13 cellular contexts compared by ENCODE assay signal in the genomic region with DNA sequence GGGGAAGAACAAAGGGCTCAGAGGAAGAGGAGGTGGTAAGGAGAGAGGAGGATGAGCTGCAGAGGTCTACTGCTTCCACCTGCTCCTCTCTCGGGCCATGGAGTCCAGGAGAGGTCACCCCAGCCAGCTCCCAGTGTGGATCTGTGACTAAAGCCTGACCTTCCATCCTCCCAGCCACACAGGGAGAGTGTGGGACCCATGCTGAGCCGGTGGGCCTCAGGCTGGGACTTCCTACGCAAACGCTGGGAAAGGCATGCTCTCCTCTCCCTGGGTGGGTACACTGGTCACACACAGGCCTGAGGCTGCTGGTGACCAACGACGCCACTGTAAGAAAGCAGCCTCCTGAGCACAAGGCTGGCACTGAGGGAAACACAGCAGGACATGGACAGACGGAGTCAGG.
DNase-seq lines count a peak whose midpoint lies in the region; ATAC-seq, FAIRE-seq and TF ChIP-seq lines count a peak whose summit lies in the region.
"Had no signal": no experiment of that assay in that cellular context is flagged by ENCODE, and none has a peak within 500 bp of the region (broad histone marks: within the 10 kb centered on the region; RNA-seq: fewer than 3 reads in every experiment).

No MANE protein-coding gene starts in this region.

- no peaks in the 10 kb centered on the region for H3K9me3 ChIP-seq in H1 (ENCODE audit: insufficient read depth in 2 of 2, low read depth in 1 of 2, low read length in 1 of 2)

- H2BK15ac ChIP-seq in H1 (ENCODE audit: low read length): no peak overlapping the region

- H3K36me3 ChIP-seq in H1 (ENCODE audit: control insufficient read depth in 2 of 4, insufficient read depth in 4 of 4, low read length in 3 of 4): no peaks in the 10 kb centered on the region

- DNase-seq in activated CD4-positive, alpha-beta T cell treated with anti-CD3 and anti-CD28 coated beads, Interleukin-2, amount 10 ng/mL, durations not matched to agents 24 days and 14 days: no peak
- DNase-seq in activated CD4-positive, alpha-beta T cell treated with anti-CD3 and anti-CD28 coated beads, Interleukin-2, amount 50 U/mL, for 1 hour: no peak
- no peak for DNase-seq in activated CD4-positive, alpha-beta memory T cell treated with anti-CD3 and anti-CD28 coated beads for 36 hours
- DNase-seq in H1 (ENCODE audit: low read depth in 1 of 2, low spot score in 2 of 2): no peak
- DNase-seq in DMS79 (lab: John Stamatoyannopoulos, UW): no peak
- DNase-seq: retina, SHP77 treated with DMSO at 0.1 percent for 48 hours had no signal

- H3K56ac ChIP-seq in H1 (replicated peaks; ENCODE audit: insufficient read length, low read depth, low read length): no peak overlapping the region

- H3K14ac ChIP-seq in H1 (ENCODE audit: insufficient read length): no peak overlapping the region

- no peak for TF ChIP-seq EP300 in H1 (IDR thresholded peaks at IDR 0.05; ENCODE audit: borderline replicate concordance in 1 of 2, low read depth in 2 of 2, low read length in 2 of 2)

- no peak overlapping the region for H2AFZ ChIP-seq in H1 (ENCODE audit: low read length)

- no peak overlapping the region for H3K23ac ChIP-seq in H1 (ENCODE audit: insufficient read length)

- H4K5ac ChIP-seq in H1 (ENCODE audit: insufficient read length, low read depth, low read length): no peak overlapping the region

- no peak overlapping the region for H3K4me3 ChIP-seq in H1 (ENCODE audit: extremely low read depth in 1 of 4, insufficient read depth in 2 of 4, low read depth in 3 of 4, low read length in 4 of 4)

- H3K4me2 ChIP-seq in H1 (ENCODE audit: insufficient read depth in 1 of 2, low read depth in 2 of 2, low read length in 2 of 2): no peak overlapping the region

- peaks cover 78% of the 10 kb centered on the region for H3K4me1 Mint-ChIP-seq in activated CD4-positive, alpha-beta T cell treated with anti-CD3 and anti-CD28 coated beads, Interleukin-2, amount 10 ng/mL, durations not matched to agents 24 days and 14 days
- H3K4me1 Mint-ChIP-seq in activated CD4-positive, alpha-beta memory T cell treated with anti-CD3 and anti-CD28 coated beads for 36 hours (ENCODE audit: low read depth): peaks cover 84% of the 10 kb centered on the region
- H3K4me1 Mint-ChIP-seq in stimulated activated naive CD8-positive, alpha-beta T cell treated with anti-CD3 and anti-CD28 coated beads, Interleukin-15, Interleukin-2, amounts not matched to agents 100 ng/mL and 50 ng/mL, for 24 hours (ENCODE audit: low read depth): peaks cover 90% of the 10 kb centered on the region

- intact Hi-C loops in activated CD4-positive, alpha-beta T cell treated with anti-CD3 and anti-CD28 coated beads, Interleukin-2, amount 10 ng/mL, durations not matched to agents 24 days and 14 days (cut with micrococcal nuclease): loop anchor here (1.0 to 2.0 kb wide), 2 partner anchors 44 to 108 kb away; no protein-coding TSS in a partner anchor
- intact Hi-C loops in activated CD4-positive, alpha-beta memory T cell treated with anti-CD3 and anti-CD28 coated beads for 36 hours (cut with micrococcal nuclease): loop anchor here (1.0 to 5.0 kb wide), 3 partner anchors 10 to 191 kb away; no protein-coding TSS in a partner anchor

- H4K91ac ChIP-seq in H1 (replicated peaks; ENCODE audit: insufficient read length, low read length): no peak overlapping the region

- peak overlapping the region; percentile 76 for H3K4me3 Mint-ChIP-seq in activated CD4-positive, alpha-beta T cell treated with anti-CD3 and anti-CD28 coated beads, Interleukin-2, amount 10 ng/mL, durations not matched to agents 24 days and 14 days
- H3K4me3 Mint-ChIP-seq in activated CD4-positive, alpha-beta memory T cell treated with anti-CD3 and anti-CD28 coated beads for 36 hours: peak overlapping the region; percentile 66
- H3K4me3 Mint-ChIP-seq in stimulated activated naive CD8-positive, alpha-beta T cell treated with anti-CD3 and anti-CD28 coated beads, Interleukin-15, Interleukin-2, amounts not matched to agents 100 ng/mL and 50 ng/mL, for 24 hours: peak overlapping the region; percentile 73

- peaks cover 0 to 3% (median 0%) of the 10 kb centered on the region in 4 experiments; a peak in 1 of 7 replicates for H3K4me1 ChIP-seq in H1 (replicated peaks in 1 of 4; ENCODE audit: control insufficient read depth in 3 of 4, insufficient read depth in 4 of 4, low read length in 3 of 4)

- FAIRE-seq in H1 (lab: Jason Lieb, UNC): no peak
- FAIRE-seq: A204.1, D721Med had no signal

- WGBS in H1 (ENCODE audit: extremely low coverage in 1 of 2, insufficient coverage in 1 of 2, insufficient read length in 1 of 2, insufficient replicate concordance in 2 of 2, low coverage in 1 of 2, low lambda C conversion rate in 2 of 2, missing lambda C conversion rate in 1 of 2), 2 experiments: 92% methylated on average over 7 of the region's 7 CpGs; no CpG with 5 or more reads in 1 of the 2 experiments

- POLR2A ChIA-PET in activated CD4-positive, alpha-beta memory T cell treated with anti-CD3 and anti-CD28 coated beads for 36 hours (lab: Charles Lee): interaction anchor here (0.8 to 2.2 kb wide), 6 partner anchors 14 to 111 kb away, joined by 3 to 7 read pairs (median 4); a partner anchor contains a TSS
- POLR2A ChIA-PET in H1 (lab: Charles Lee; ENCODE audit: partially characterized antibody): interaction anchor here (1.6 kb wide), 1 partner anchor 112 kb away, joined by 4 read pairs; a partner anchor contains a TSS

- no peak for TF ChIP-seq CTCF in H1 (IDR thresholded peaks at IDR 0.05; ENCODE audit: control extremely low read depth in 1 of 3, insufficient read depth in 1 of 3, low read depth in 1 of 3, low read length in 3 of 3)

- no peaks in the 10 kb centered on the region for H4K20me1 ChIP-seq in H1 (replicated peaks in 1 of 2; ENCODE audit: control insufficient read depth in 1 of 2, insufficient read depth in 2 of 2, low read length in 2 of 2)

- peaks cover 46% of the 10 kb centered on the region for H3K36me3 Mint-ChIP-seq in activated CD4-positive, alpha-beta T cell treated with anti-CD3 and anti-CD28 coated beads, Interleukin-2, amount 10 ng/mL, durations not matched to agents 24 days and 14 days (ENCODE audit: low read depth)
- peaks cover 37% of the 10 kb centered on the region for H3K36me3 Mint-ChIP-seq in activated CD4-positive, alpha-beta memory T cell treated with anti-CD3 and anti-CD28 coated beads for 36 hours
- peaks cover 74% of the 10 kb centered on the region for H3K36me3 Mint-ChIP-seq in stimulated activated naive CD8-positive, alpha-beta T cell treated with anti-CD3 and anti-CD28 coated beads, Interleukin-15, Interleukin-2, amounts not matched to agents 100 ng/mL and 50 ng/mL, for 24 hours (ENCODE audit: low read depth)

- no peak for TF ChIP-seq RAD21 in H1 (IDR thresholded peaks at IDR 0.05 in 1 of 2, conservative IDR thresholded peaks at IDR 0.05 in 1 of 2; ENCODE audit: low read depth in 2 of 2, low read length in 2 of 2)

- no peak overlapping the region for H3K9ac ChIP-seq in H1 (replicated peaks in 1 of 4; ENCODE audit: extremely low read depth in 1 of 4, low read depth in 3 of 4, low read length in 3 of 4)

- H3K27ac ChIP-seq in H1 (ENCODE audit: low read depth, low read length): no peak overlapping the region

- no peak for TF ChIP-seq POLR2A in H1 (IDR thresholded peaks at IDR 0.05; ENCODE audit: control extremely low read depth in 1 of 2, low read depth in 2 of 2, low read length in 2 of 2)

- H3K79me1 ChIP-seq in H1 (ENCODE audit: low read depth, low read length): no peaks in the 10 kb centered on the region; the same call in 1 of the 2 replicates

- no peak overlapping the region for H3K18ac ChIP-seq in H1 (ENCODE audit: extremely low read depth, low read length)

- peak overlapping the region; percentile 68; the same call in 1 of the 2 replicates for H2BK12ac ChIP-seq in H1 (ENCODE audit: low read depth, low read length)

- H2BK20ac ChIP-seq in H1 (ENCODE audit: low read length): no peak overlapping the region

- no peak overlapping the region for H4K8ac ChIP-seq in H1 (ENCODE audit: extremely low read depth, insufficient read depth, low read length)

- no peaks in the 10 kb centered on the region for H3K27me3 Mint-ChIP-seq in activated CD4-positive, alpha-beta T cell treated with anti-CD3 and anti-CD28 coated beads, Interleukin-2, amount 10 ng/mL, durations not matched to agents 24 days and 14 days
- no peaks in the 10 kb centered on the region for H3K27me3 Mint-ChIP-seq in activated CD4-positive, alpha-beta memory T cell treated with anti-CD3 and anti-CD28 coated beads for 36 hours
- H3K27me3 Mint-ChIP-seq in stimulated activated naive CD8-positive, alpha-beta T cell treated with anti-CD3 and anti-CD28 coated beads, Interleukin-15, Interleukin-2, amounts not matched to agents 100 ng/mL and 50 ng/mL, for 24 hours: no peaks in the 10 kb centered on the region

- H3K27me3 ChIP-seq in H1 (replicated peaks in 1 of 4; ENCODE audit: control insufficient read depth in 3 of 4, extremely low read depth in 1 of 4, insufficient read depth in 3 of 4, low read length in 3 of 4): no peaks in the 10 kb centered on the region

- peak overlapping the region; percentile 66; the same call in 1 of the 2 replicates for H2BK5ac ChIP-seq in H1 (ENCODE audit: low read depth, low read length)

- H3K79me2 ChIP-seq in H1 (ENCODE audit: control insufficient read depth in 1 of 2, insufficient read depth in 2 of 2, low read length in 2 of 2): no peaks in the 10 kb centered on the region

- H3K4ac ChIP-seq in H1 (replicated peaks; ENCODE audit: insufficient read length, low read depth, low read length): no peak overlapping the region

- H3K27ac Mint-ChIP-seq in activated CD4-positive, alpha-beta T cell treated with anti-CD3 and anti-CD28 coated beads, Interleukin-2, amount 10 ng/mL, durations not matched to agents 24 days and 14 days: peak overlapping the region; percentile 98
- H3K27ac Mint-ChIP-seq in activated CD4-positive, alpha-beta memory T cell treated with anti-CD3 and anti-CD28 coated beads for 36 hours: peak overlapping the region; percentile 99
- H3K27ac Mint-ChIP-seq in stimulated activated naive CD8-positive, alpha-beta T cell treated with anti-CD3 and anti-CD28 coated beads, Interleukin-15, Interleukin-2, amounts not matched to agents 100 ng/mL and 50 ng/mL, for 24 hours: peak overlapping the region; percentile 99

- H3K23me2 ChIP-seq in H1 (ENCODE audit: low read depth, low read length): no peaks in the 10 kb centered on the region

- H3K9me3 Mint-ChIP-seq in activated CD4-positive, alpha-beta T cell treated with anti-CD3 and anti-CD28 coated beads, Interleukin-2, amount 10 ng/mL, durations not matched to agents 24 days and 14 days: no peaks in the 10 kb centered on the region
- H3K9me3 Mint-ChIP-seq in activated CD4-positive, alpha-beta memory T cell treated with anti-CD3 and anti-CD28 coated beads for 36 hours: no peaks in the 10 kb centered on the region
- no peaks in the 10 kb centered on the region for H3K9me3 Mint-ChIP-seq in stimulated activated naive CD8-positive, alpha-beta T cell treated with anti-CD3 and anti-CD28 coated beads, Interleukin-15, Interleukin-2, amounts not matched to agents 100 ng/mL and 50 ng/mL, for 24 hours

- H2AK5ac ChIP-seq in H1 (ENCODE audit: low read depth, low read length): peak overlapping the region; percentile 85; the same call in 1 of the 2 replicates

- CTCF ChIA-PET in activated CD4-positive, alpha-beta memory T cell treated with anti-CD3 and anti-CD28 coated beads for 36 hours (lab: Charles Lee): interaction anchor here (1.0 to 1.7 kb wide), 3 partner anchors 22 to 190 kb away, joined by 4 to 5 read pairs (median 5); no protein-coding TSS in a partner anchor
- CTCF ChIA-PET in H1 (lab: Charles Lee; ENCODE audit: partially characterized antibody): interaction anchor here (0.6 to 4.5 kb wide), 7 partner anchors 10 to 489 kb away, joined by 3 to 15 read pairs (median 5); no protein-coding TSS in a partner anchor

- no peak for ATAC-seq in GM18861 (IDR thresholded peaks at IDR 0.05; ENCODE audit: unreplicated experiment)
- no peak for ATAC-seq in GM19397 (IDR thresholded peaks at IDR 0.05; ENCODE audit: unreplicated experiment)
- ATAC-seq: left lobe of liver had no signal

- H2BK120ac ChIP-seq in H1 (replicated peaks; ENCODE audit: low read depth, low read length): no peak overlapping the region
